ENCODE assay signal across 1 cellular context in the genomic region with DNA sequence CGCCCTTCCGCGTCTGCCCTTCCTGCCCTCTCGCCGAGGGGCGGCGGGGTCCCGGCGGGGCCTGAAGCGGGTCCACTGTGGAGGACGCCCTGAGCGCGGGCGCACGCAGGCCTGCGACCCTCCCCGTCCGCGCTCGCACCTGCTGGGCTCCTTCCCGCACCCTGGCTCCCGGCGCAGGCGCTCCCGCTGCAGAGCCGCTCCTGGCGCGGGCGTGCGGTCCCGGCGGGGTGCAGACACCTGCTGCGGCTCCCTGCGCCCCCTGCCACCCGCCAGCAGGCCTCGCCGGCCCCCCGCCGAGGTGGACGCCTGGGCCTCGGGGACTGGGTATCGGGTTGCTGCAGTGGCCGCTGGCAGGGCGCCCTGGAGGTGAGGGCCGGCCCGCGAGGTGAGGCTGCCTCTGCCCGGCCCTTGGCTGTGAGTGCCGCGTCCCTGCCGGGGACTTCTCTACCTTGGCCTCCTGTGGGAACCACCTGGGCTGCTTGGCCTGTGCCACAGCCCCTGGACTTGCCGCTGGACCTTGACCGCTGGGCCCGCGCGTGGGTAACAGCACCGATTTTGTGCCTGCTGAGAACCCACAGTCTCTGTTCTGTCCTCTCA.
TF ChIP-seq lines count a peak whose summit lies in the region.

No MANE protein-coding gene starts in this region.

TF ChIP-seq in HepG2, 621 proteins besides CTCF, POLR2A, EP300 and RAD21 (continued from another document):
- TF ChIP-seq, protein P1, sequence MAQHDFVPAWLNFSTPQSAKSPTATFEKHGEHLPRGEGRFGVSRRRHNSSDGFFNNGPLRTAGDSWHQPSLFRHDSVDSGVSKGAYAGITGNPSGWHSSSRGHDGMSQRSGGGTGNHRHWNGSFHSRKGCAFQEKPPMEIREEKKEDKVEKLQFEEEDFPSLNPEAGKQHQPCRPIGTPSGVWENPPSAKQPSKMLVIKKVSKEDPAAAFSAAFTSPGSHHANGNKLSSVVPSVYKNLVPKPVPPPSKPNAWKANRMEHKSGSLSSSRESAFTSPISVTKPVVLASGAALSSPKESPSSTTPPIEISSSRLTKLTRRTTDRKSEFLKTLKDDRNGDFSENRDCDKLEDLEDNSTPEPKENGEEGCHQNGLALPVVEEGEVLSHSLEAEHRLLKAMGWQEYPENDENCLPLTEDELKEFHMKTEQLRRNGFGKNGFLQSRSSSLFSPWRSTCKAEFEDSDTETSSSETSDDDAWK (CRISPR knock-in tag; IDR thresholded peaks at IDR 0.05), result no peak
- TF ChIP-seq REXO4 (CRISPR knock-in tag; IDR thresholded peaks at IDR 0.05; ENCODE audit: borderline replicate concordance) (no peak), ZFAT (CRISPR knock-in tag; conservative IDR thresholded peaks at IDR 0.05) (no peak), FOXK2 (IDR thresholded peaks at IDR 0.05) (no peak), PCBP2 (optimal IDR thresholded peaks at IDR 0.05; ENCODE audit: low read depth, low read length, poor library complexity, severe bottlenecking) (no peak)
- TF ChIP-seq, protein P2, sequence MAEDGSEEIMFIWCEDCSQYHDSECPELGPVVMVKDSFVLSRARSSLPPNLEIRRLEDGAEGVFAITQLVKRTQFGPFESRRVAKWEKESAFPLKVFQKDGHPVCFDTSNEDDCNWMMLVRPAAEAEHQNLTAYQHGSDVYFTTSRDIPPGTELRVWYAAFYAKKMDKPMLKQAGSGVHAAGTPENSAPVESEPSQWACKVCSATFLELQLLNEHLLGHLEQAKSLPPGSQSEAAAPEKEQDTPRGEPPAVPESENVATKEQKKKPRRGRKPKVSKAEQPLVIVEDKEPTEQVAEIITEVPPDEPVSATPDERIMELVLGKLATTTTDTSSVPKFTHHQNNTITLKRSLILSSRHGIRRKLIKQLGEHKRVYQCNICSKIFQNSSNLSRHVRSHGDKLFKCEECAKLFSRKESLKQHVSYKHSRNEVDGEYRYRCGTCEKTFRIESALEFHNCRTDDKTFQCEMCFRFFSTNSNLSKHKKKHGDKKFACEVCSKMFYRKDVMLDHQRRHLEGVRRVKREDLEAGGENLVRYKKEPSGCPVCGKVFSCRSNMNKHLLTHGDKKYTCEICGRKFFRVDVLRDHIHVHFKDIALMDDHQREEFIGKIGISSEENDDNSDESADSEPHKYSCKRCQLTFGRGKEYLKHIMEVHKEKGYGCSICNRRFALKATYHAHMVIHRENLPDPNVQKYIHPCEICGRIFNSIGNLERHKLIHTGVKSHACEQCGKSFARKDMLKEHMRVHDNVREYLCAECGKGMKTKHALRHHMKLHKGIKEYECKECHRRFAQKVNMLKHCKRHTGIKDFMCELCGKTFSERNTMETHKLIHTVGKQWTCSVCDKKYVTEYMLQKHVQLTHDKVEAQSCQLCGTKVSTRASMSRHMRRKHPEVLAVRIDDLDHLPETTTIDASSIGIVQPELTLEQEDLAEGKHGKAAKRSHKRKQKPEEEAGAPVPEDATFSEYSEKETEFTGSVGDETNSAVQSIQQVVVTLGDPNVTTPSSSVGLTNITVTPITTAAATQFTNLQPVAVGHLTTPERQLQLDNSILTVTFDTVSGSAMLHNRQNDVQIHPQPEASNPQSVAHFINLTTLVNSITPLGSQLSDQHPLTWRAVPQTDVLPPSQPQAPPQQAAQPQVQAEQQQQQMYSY (CRISPR knock-in tag; IDR thresholded peaks at IDR 0.05), result no peak
